In the genomic region with DNA sequence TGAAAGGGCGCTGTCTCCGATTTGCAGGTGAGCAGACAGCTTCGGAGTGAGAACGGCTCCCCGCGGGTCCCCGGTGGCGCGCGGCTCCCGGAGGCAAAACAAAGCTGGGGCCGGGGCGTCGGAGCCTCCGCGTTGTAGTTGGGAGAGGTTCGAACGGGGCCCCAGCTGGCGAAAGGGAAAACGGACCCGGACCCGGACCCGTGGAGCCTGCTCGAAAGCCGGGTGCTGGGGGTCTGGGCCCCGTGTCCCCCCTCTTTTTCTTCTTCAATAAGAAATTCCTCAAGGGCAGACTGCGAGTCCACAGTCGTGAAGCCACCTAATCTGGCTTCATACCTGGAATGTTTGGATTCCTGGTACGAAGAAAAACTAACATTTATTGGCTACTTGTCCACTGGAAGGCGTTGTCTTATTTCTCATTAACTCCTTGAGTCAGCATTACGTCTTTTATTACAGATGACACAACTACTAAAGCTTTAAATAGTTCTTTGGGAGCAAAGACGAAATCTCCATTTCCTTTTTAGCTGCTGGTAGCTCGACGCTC, we compare ENCODE assay signal across 1 cellular context.
TF ChIP-seq lines count a peak whose summit lies in the region.

No MANE protein-coding gene starts in this region.

TF ChIP-seq in K562, 482 proteins besides CTCF, POLR2A, EP300 and RAD21 (continued from another document):
- TF ChIP-seq, protein P1, sequence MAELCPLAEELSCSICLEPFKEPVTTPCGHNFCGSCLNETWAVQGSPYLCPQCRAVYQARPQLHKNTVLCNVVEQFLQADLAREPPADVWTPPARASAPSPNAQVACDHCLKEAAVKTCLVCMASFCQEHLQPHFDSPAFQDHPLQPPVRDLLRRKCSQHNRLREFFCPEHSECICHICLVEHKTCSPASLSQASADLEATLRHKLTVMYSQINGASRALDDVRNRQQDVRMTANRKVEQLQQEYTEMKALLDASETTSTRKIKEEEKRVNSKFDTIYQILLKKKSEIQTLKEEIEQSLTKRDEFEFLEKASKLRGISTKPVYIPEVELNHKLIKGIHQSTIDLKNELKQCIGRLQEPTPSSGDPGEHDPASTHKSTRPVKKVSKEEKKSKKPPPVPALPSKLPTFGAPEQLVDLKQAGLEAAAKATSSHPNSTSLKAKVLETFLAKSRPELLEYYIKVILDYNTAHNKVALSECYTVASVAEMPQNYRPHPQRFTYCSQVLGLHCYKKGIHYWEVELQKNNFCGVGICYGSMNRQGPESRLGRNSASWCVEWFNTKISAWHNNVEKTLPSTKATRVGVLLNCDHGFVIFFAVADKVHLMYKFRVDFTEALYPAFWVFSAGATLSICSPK (IDR thresholded peaks at IDR 0.05; ENCODE audit: borderline replicate concordance) = no peak
- TF ChIP-seq MAFG (tag; conservative IDR thresholded peaks at IDR 0.05) (0 out of 2 replicates have a peak, but pooled peaks have one; percentile 15), ZNF316 (IDR thresholded peaks at IDR 0.05) (peak; percentile 64)
- TF ChIP-seq, protein P2, sequence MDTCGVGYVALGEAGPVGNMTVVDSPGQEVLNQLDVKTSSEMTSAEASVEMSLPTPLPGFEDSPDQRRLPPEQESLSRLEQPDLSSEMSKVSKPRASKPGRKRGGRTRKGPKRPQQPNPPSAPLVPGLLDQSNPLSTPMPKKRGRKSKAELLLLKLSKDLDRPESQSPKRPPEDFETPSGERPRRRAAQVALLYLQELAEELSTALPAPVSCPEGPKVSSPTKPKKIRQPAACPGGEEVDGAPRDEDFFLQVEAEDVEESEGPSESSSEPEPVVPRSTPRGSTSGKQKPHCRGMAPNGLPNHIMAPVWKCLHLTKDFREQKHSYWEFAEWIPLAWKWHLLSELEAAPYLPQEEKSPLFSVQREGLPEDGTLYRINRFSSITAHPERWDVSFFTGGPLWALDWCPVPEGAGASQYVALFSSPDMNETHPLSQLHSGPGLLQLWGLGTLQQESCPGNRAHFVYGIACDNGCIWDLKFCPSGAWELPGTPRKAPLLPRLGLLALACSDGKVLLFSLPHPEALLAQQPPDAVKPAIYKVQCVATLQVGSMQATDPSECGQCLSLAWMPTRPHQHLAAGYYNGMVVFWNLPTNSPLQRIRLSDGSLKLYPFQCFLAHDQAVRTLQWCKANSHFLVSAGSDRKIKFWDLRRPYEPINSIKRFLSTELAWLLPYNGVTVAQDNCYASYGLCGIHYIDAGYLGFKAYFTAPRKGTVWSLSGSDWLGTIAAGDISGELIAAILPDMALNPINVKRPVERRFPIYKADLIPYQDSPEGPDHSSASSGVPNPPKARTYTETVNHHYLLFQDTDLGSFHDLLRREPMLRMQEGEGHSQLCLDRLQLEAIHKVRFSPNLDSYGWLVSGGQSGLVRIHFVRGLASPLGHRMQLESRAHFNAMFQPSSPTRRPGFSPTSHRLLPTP (IDR thresholded peaks at IDR 0.05; ENCODE audit: borderline replicate concordance, extremely low read depth, insufficient read length) = no peak
